Comparison of ENCODE assay signal across 1 cellular context in the genomic region with DNA sequence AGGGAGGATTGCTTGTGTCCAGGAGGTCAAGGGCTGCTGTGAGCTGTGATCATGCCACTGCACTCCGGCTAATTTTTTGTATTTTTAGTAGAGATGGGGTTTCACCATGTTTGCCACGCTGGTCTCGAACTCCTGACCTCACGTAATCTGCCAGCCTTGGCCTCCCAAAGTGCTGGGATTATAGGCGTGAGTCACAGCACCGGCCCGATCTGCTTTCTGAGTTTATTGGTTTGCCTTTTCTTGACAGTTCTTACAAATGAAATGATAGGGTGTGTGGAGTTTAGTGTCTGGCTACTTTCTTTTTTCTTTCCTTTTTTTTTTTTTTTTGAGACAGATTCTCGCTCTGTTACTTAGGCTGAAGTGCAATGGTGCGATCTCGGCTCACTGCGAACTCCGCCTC.
TF ChIP-seq lines count a peak whose summit lies in the region.

No MANE protein-coding gene starts in this region.

TF ChIP-seq in H1, 55 proteins besides CTCF, POLR2A, EP300 and RAD21:
- no peak for TF ChIP-seq GTF2F1 (IDR thresholded peaks at IDR 0.05; ENCODE audit: borderline replicate concordance, low read depth, low read length)
- TF ChIP-seq, protein P1, sequence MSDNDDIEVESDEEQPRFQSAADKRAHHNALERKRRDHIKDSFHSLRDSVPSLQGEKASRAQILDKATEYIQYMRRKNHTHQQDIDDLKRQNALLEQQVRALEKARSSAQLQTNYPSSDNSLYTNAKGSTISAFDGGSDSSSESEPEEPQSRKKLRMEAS (IDR thresholded peaks at IDR 0.05): no peak
- TF ChIP-seq TCF12 (IDR thresholded peaks at IDR 0.05; ENCODE audit: low read depth, low read length): no peak
- TF ChIP-seq RXRA (IDR thresholded peaks at IDR 0.05; ENCODE audit: insufficient read depth, low read depth, low read length): no peak
- TF ChIP-seq, protein P2, sequence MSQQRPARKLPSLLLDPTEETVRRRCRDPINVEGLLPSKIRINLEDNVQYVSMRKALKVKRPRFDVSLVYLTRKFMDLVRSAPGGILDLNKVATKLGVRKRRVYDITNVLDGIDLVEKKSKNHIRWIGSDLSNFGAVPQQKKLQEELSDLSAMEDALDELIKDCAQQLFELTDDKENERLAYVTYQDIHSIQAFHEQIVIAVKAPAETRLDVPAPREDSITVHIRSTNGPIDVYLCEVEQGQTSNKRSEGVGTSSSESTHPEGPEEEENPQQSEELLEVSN (IDR thresholded peaks at IDR 0.05): no peak
- TF ChIP-seq, protein P3, sequence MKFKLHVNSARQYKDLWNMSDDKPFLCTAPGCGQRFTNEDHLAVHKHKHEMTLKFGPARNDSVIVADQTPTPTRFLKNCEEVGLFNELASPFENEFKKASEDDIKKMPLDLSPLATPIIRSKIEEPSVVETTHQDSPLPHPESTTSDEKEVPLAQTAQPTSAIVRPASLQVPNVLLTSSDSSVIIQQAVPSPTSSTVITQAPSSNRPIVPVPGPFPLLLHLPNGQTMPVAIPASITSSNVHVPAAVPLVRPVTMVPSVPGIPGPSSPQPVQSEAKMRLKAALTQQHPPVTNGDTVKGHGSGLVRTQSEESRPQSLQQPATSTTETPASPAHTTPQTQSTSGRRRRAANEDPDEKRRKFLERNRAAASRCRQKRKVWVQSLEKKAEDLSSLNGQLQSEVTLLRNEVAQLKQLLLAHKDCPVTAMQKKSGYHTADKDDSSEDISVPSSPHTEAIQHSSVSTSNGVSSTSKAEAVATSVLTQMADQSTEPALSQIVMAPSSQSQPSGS (IDR thresholded peaks at IDR 0.05; ENCODE audit: low read length): no peak
- no peak for TF ChIP-seq YY1 (IDR thresholded peaks at IDR 0.05; ENCODE audit: low read depth, low read length)
- TF ChIP-seq PHF8 (conservative IDR thresholded peaks at IDR 0.05; ENCODE audit: low read depth, low read length): no peak
TF ChIP-seq in H1: peak in this region for 0.
